Comparison of ENCODE assay signal across 8 cellular contexts in the genomic region with DNA sequence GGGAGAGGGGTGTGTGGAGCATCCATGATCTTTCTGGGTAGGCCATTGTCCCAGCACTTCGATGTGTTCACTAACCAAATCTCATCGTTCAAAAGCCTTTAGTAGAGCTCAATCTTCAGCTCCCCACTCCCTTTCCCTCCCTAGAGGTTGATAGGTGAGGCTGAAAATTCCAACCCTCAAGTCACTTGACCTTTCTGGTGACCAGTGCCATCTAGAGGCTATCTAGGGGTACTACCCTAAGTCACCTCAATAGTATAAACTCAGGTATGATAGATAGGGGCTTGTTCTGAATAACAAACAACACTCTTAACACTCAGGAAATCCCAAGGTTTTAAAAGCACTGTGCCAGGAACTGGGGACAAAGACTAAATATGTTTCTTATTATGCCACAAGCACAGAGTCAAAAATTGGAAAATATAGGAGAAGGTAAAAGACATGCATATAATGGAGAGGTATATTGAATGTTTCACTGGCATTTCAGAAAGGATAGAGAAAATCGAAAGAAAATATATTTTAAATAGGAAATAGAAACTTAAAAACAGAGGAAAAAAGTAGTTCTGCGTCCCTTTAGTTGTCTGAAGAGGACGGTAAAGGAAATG. TPM values are rescaled to one million over a fixed set of nuclear protein-coding genes. Genes with fewer than 3 reads are reported as not detected.
DNase-seq lines count a peak whose midpoint lies in the region; TF ChIP-seq lines count a peak whose summit lies in the region.

No MANE protein-coding gene starts in this region.

- no peaks in the 10 kb centered on the region for H3K79me2 ChIP-seq in KMS-11 (ENCODE audit: insufficient read depth, low read depth)

- H3K4me3 Mint-ChIP-seq in osteocyte (ENCODE audit: unreplicated experiment) = no peak overlapping the region

- no peak overlapping the region for H2AFZ ChIP-seq in KMS-11 (ENCODE audit: low read depth)

- peak; percentile 77 for TF ChIP-seq CTCF in GM06990 (IDR thresholded peaks at IDR 0.05; ENCODE audit: insufficient read depth, low read length, poor library complexity, severe bottlenecking)
- peak; percentile 76 for TF ChIP-seq CTCF in KMS-11 (conservative IDR thresholded peaks at IDR 0.05; ENCODE audit: low read depth, low read length)
- TF ChIP-seq CTCF in osteocyte (IDR thresholded peaks at IDR 0.05) = peak; percentile 54

- no peaks in the 10 kb centered on the region for H3K27me3 ChIP-seq in GM06990 (replicated peaks; ENCODE audit: control insufficient read depth, insufficient read depth, low read length)
- H3K27me3 ChIP-seq in KMS-11 (ENCODE audit: insufficient read depth, low read depth) = no peaks in the 10 kb centered on the region
- H3K27me3 ChIP-seq in SJCRH30 = 0 out of 2 replicates have a peak, but pooled peaks cover 2% of the 10 kb centered on the region

- H3K27ac Mint-ChIP-seq in osteocyte (ENCODE audit: unreplicated experiment) = no peak overlapping the region

- H3K9ac ChIP-seq in KMS-11 = no peak overlapping the region

- H3K4me1 ChIP-seq in KMS-11 (ENCODE audit: low read depth, poor library complexity, severe bottlenecking) (no peaks in the 10 kb centered on the region), SJCRH30 (no peaks in the 10 kb centered on the region)

- H3K27ac ChIP-seq in KMS-11 (no peak overlapping the region), SJCRH30 (no peak overlapping the region)

- no peaks in the 10 kb centered on the region for H3K9me3 Mint-ChIP-seq in osteocyte (ENCODE audit: unreplicated experiment)

- H3K4me1 Mint-ChIP-seq in osteocyte (ENCODE audit: unreplicated experiment) = no peaks in the 10 kb centered on the region

- no peak overlapping the region for H3K4me2 ChIP-seq in KMS-11

- no peaks in the 10 kb centered on the region for H3K36me3 Mint-ChIP-seq in osteocyte (ENCODE audit: unreplicated experiment)

- peaks cover 2% of the 10 kb centered on the region for H3K27me3 Mint-ChIP-seq in osteocyte (ENCODE audit: unreplicated experiment)

- DNase-seq in AG08395 (ENCODE audit: low spot score) = peak; percentile 19
- peak; percentile 21 for DNase-seq in GM06990 (ENCODE audit: extremely low read depth, insufficient read length)
- peak; percentile 18 to 51 for DNase-seq in SJCRH30
- DNase-seq in dermis microvascular lymphatic vessel endothelial cell (ENCODE audit: low read depth in 2 of 2) = peak; percentile 5 to 26
- no peak for DNase-seq in osteocyte (ENCODE audit: extremely low spot score, unreplicated experiment)
- DNase-seq in superior temporal gyrus (ENCODE audit: extremely low spot score) = no peak
- DNase-seq in anterior cingulate cortex (lab: John Stamatoyannopoulos, UW) = no peak

- H3K36me3 ChIP-seq in GM06990 (ENCODE audit: control insufficient read depth, insufficient read depth, low read length) (no peaks in the 10 kb centered on the region), KMS-11 (ENCODE audit: insufficient read depth) (no peaks in the 10 kb centered on the region), SJCRH30 (no peaks in the 10 kb centered on the region)

- H3K9me3 ChIP-seq in SJCRH30 (replicated peaks) = no peaks in the 10 kb centered on the region

- H3K4me3 ChIP-seq in GM06990 (replicated peaks; ENCODE audit: low read depth, low read length) = no peak overlapping the region
- H3K4me3 ChIP-seq in KMS-11 (IDR thresholded peaks at IDR 0.05; ENCODE audit: insufficient read depth, low read depth, low read length) = no peak overlapping the region
- no peak overlapping the region for H3K4me3 ChIP-seq in SJCRH30

- H4K20me1 ChIP-seq in KMS-11 (ENCODE audit: insufficient read depth) = no peaks in the 10 kb centered on the region

RNA-seq across cellular contexts. Expression of a gene that starts 42.9 kb away (rescaled TPM):
- total RNA-seq in SJCRH30 (2014; rRNA removed; shearing (Covaris generic)) = 0.08 and 0.15 TPM in 2 replicates
- total RNA-seq in dermis microvascular lymphatic vessel endothelial cell (not detected in 2 replicates), osteocyte (not detected in 2 replicates)

Comparison
In these comparisons a context has a peak if more than half of its experiments do, and no peak if none do; other contexts are left out.
1. DNase-seq: peak in AG08395 (single experiment), GM06990 (single experiment), SJCRH30 (2 of 2) and dermis microvascular lymphatic vessel endothelial cell (2 of 2); none in osteocyte (single experiment), superior temporal gyrus (single experiment) and anterior cingulate cortex (0 of 58).
2. Peak in every context shown above with its lines, with median percentiles within 50 percentile points of each other: CTCF ChIP-seq.